In genomic region chr11:31509412-31510345, GRCh38 we compare ENCODE assay signal across 1 cellular context.
TF ChIP-seq lines count a peak whose summit lies in the region.

TSS of gene ELP4 (plus strand) at chr11:31509767. CDS start at chr11:31509785, 18 bp downstream.
TSS of gene IMMP1L (minus strand) at chr11:31509622. CDS start at chr11:31463276, 46,346 bp downstream.

TF ChIP-seq in K562, 482 proteins besides CTCF, POLR2A, EP300 and RAD21 (continued from another document and continues in another):
- TF ChIP-seq HMGXB4 (CRISPR knock-in tag; IDR thresholded peaks at IDR 0.05) (no peak), HDAC2 (IDR thresholded peaks at IDR 0.05) (no peak), ZNF24 (IDR thresholded peaks at IDR 0.05) (no peak), ZNF695 (CRISPR knock-in tag; IDR thresholded peaks at IDR 0.05) (no peak), XRCC3 (IDR thresholded peaks at IDR 0.05) (no peak), ZNF3 (CRISPR knock-in tag; IDR thresholded peaks at IDR 0.05) (no peak), MCM3 (IDR thresholded peaks at IDR 0.05) (no peak), ZNF224 (CRISPR knock-in tag; IDR thresholded peaks at IDR 0.05) (no peak), LARP7 (IDR thresholded peaks at IDR 0.05) (0 out of 2 replicates have a peak, but pooled peaks have one; percentile 29), HNRNPK (IDR thresholded peaks at IDR 0.05; ENCODE audit: low read depth, low read length, poor library complexity, severe bottlenecking) (no peak), HOXB6 (CRISPR knock-in tag; IDR thresholded peaks at IDR 0.05; ENCODE audit: borderline replicate concordance) (no peak), POLR2B (IDR thresholded peaks at IDR 0.05; ENCODE audit: low read depth, partially characterized antibody) (peak; percentile 81), ZNF146 (CRISPR knock-in tag; IDR thresholded peaks at IDR 0.05; ENCODE audit: unreplicated experiment) (no peak), CHD7 (IDR thresholded peaks at IDR 0.05; ENCODE audit: low read depth, low read length) (no peak), GTF2A2 (tag; IDR thresholded peaks at IDR 0.05) (no peak), E2F5 (CRISPR knock-in tag; IDR thresholded peaks at IDR 0.05) (no peak), RAD51 (IDR thresholded peaks at IDR 0.05; ENCODE audit: borderline replicate concordance, low read depth) (no peak), SP1 (CRISPR knock-in tag; IDR thresholded peaks at IDR 0.05) (0 out of 2 replicates have a peak, but pooled peaks have one; percentile 55), ZBTB33 (CRISPR knock-in tag; IDR thresholded peaks at IDR 0.05) (no peak), ZFX (CRISPR knock-in tag; IDR thresholded peaks at IDR 0.05) (peak; percentile 86), DIDO1 (tag; IDR thresholded peaks at IDR 0.05; ENCODE audit: low read depth) (no peak), ZFP36 (IDR thresholded peaks at IDR 0.05; ENCODE audit: low read depth, low read length, partially characterized antibody) (no peak), ZNF407 (IDR thresholded peaks at IDR 0.05; ENCODE audit: low read depth) (no peak), SRSF9 (IDR thresholded peaks at IDR 0.05; ENCODE audit: borderline replicate concordance, low read depth, low read length) (no peak), CREB3 (tag; conservative IDR thresholded peaks at IDR 0.05; ENCODE audit: low read depth) (no peak), SRSF1 (IDR thresholded peaks at IDR 0.05; ENCODE audit: low read depth, low read length) (no peak), TAL1 (IDR thresholded peaks at IDR 0.05) (no peak), ZC3H4 (CRISPR knock-in tag; IDR thresholded peaks at IDR 0.05; ENCODE audit: borderline replicate concordance) (no peak), ARID3B (CRISPR knock-in tag; IDR thresholded peaks at IDR 0.05; ENCODE audit: borderline replicate concordance) (no peak)
